ENCODE assay signal across 24 cellular contexts in the genomic region with DNA sequence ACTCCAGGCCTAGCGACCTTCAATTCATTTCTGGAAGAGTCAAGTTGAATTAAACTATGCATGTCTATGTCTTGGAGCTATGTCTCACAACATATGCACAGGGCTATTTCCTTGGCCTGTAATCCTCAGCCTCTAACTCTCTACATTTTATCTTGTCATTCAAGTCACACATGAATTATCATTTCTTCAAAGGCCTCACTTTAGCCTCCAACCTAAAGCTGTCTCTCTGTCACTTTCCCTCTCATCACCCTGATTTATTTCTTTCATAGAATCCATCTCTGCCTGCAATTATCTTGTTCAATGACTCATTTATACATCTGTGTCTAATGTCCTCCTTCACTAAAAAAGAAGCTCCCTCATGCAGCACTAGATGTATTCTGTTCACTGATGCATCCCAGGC.
"Had no signal": no experiment of that assay in that cellular context is flagged by ENCODE, and none has a peak within 500 bp of the region (broad histone marks: within the 10 kb centered on the region; RNA-seq: fewer than 3 reads in every experiment).

No MANE protein-coding gene starts in this region.

- H3K4me3 ChIP-seq: lower lobe of right lung, ovary, skin epidermis, stomach, testis, thyroid gland, transverse colon, upper lobe of left lung, vagina had no signal

- H3K36me3 ChIP-seq: lower lobe of right lung, ovary, stomach, thyroid gland, transverse colon, upper lobe of left lung, vagina had no signal

- ATAC-seq: left cardiac atrium; left lobe of liver; lower lobe of right lung; naive thymus-derived CD8-positive, alpha-beta T cell; right cardiac atrium; sciatic nerve; stimulated activated naive B cell treated with anti-CD40 and anti-IgM and Interleukin-4, amounts not matched to agents 10 μg/mL and 1 μg/mL and 100 μg/mL, for 72 hours; stimulated activated naive CD8-positive, alpha-beta T cell treated with anti-CD3 and anti-CD28 coated beads, Interleukin-15, Interleukin-2, amounts not matched to agents 100 U/mL and 50 U/mL, for 24 hours had no signal

- H3K27me3 ChIP-seq: ovary, stomach, testis, thyroid gland, transverse colon, upper lobe of left lung, vagina had no signal

- H3K27ac ChIP-seq: lower lobe of right lung, ovary, skin epidermis, stomach, testis, thyroid gland, transverse colon, upper lobe of left lung, vagina had no signal

- FAIRE-seq: keratinocyte had no signal

- H3K9me3 ChIP-seq: lower lobe of right lung, ovary, testis, thyroid gland, transverse colon, vagina had no signal

- H3K4me1 ChIP-seq: lower lobe of right lung, stomach, testis, thyroid gland, transverse colon, upper lobe of left lung, vagina had no signal

- DNase-seq: kidney glomerular epithelial cell; left cardiac atrium; lower lobe of right lung; mammary epithelial cell; mesenchymal stem cell; naive thymus-derived CD8-positive, alpha-beta T cell; ovary; right cardiac atrium; stimulated activated CD4-positive, alpha-beta T cell treated with anti-CD3 and anti-CD28 coated beads, Interleukin-12 subunit alpha, Interleukin-12 subunit beta, amount 100 ng/mL, for 4 hours; stimulated activated CD4-positive, alpha-beta T cell treated with anti-CD3 and anti-CD28 coated beads, Interleukin-15, amount 100 ng/mL, for 24 hours; stimulated activated CD4-positive, alpha-beta T cell treated with anti-CD3 and anti-CD28 coated beads, Interleukin-2, amount 100 ng/mL, for 24 hours; stimulated activated CD4-positive, alpha-beta T cell treated with anti-CD3 and anti-CD28 coated beads, Interleukin-4, amount 100 ng/mL, for 1 hour; stimulated activated naive B cell treated with anti-CD40 and anti-IgM and Interleukin-4, amounts not matched to agents 10 μg/mL and 1 μg/mL and 100 μg/mL, for 72 hours; stimulated activated naive CD8-positive, alpha-beta T cell treated with anti-CD3 and anti-CD28 coated beads, Interleukin-15, Interleukin-2, amounts not matched to agents 100 U/mL and 50 U/mL, for 24 hours; stomach; testis; thyroid gland; transverse colon; upper lobe of left lung had no signal
